16 cellular contexts compared by ENCODE assay signal in the genomic region with DNA sequence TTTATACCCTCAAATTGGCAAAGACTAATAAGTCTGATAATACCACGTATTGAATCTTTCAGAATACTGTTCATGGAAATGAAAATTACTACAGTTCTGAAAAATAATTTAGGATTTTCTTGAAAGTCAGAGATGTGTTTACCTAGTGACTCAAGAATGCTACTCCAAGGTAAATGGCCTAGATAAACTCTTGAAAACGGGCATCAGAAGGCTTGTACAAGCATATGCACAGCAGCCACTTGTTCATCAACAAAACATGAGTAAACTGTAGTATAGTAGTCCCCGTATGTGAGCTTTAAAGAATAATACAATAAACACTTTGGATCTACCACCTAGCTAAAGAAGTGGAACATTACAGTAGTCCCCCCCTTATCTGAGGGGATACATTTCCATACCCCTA.
"Had no signal": no experiment of that assay in that cellular context is flagged by ENCODE, and none has a peak within 500 bp of the region (broad histone marks: within the 10 kb centered on the region; RNA-seq: fewer than 3 reads in every experiment).

No MANE protein-coding gene starts in this region.

- DNase-seq: activated CD4-positive, alpha-beta T cell treated with anti-CD3 and anti-CD28 coated beads, Interleukin-2, amount 50 U/mL, for 48 hours; activated gamma-delta T cell; adrenal gland; cerebellar nuclear complex; cortex of kidney; esophagus squamous epithelium; pancreas; stimulated activated CD4-positive, alpha-beta T cell treated with anti-CD3 and anti-CD28 coated beads, Interleukin-4, amount 100 ng/mL, for 4 hours; testis had no signal

- H3K4me3 ChIP-seq: breast epithelium, esophagus squamous epithelium, pancreas, smooth muscle cell, testis had no signal

- H3K36me3 ChIP-seq: adrenal gland, breast epithelium, esophagus squamous epithelium, neutrophil, pancreas had no signal

- H3K27me3 ChIP-seq: adrenal gland, breast epithelium, esophagus squamous epithelium, neutrophil, pancreas, testis had no signal

- H3K9me3 ChIP-seq: adrenal gland, breast epithelium, esophagus squamous epithelium, neutrophil, pancreas, testis had no signal

- H3K27ac Mint-ChIP-seq: activated naive CD4-positive, alpha-beta T cell treated with anti-CD3 and anti-CD28 coated beads, Interleukin-2, amount 50 U/mL, for 24 hours; natural killer cell treated with Interleukin-12 subunit alpha and Interleukin-12 subunit beta and Interleukin-15 and Interleukin-18, amount 100 ng/mL, for 72 hours; stimulated activated memory B cell treated with anti-CD40 and anti-IgM and Interleukin-4, amounts not matched to agents 10 μg/mL and 1 μg/mL and 100 μg/mL, for 72 hours had no signal

- H3K9me3 Mint-ChIP-seq: activated naive CD4-positive, alpha-beta T cell treated with anti-CD3 and anti-CD28 coated beads, Interleukin-2, amount 50 U/mL, for 24 hours; natural killer cell treated with Interleukin-12 subunit alpha and Interleukin-12 subunit beta and Interleukin-15 and Interleukin-18, amount 100 ng/mL, for 72 hours; stimulated activated memory B cell treated with anti-CD40 and anti-IgM and Interleukin-4, amounts not matched to agents 10 μg/mL and 1 μg/mL and 100 μg/mL, for 72 hours had no signal

- H3K4me1 ChIP-seq: breast epithelium, testis had no signal

- H3K36me3 Mint-ChIP-seq: natural killer cell treated with Interleukin-12 subunit alpha and Interleukin-12 subunit beta and Interleukin-15 and Interleukin-18, amount 100 ng/mL, for 72 hours had no signal

- ATAC-seq: natural killer cell treated with Interleukin-12 subunit alpha and Interleukin-12 subunit beta and Interleukin-15 and Interleukin-18, amount 100 ng/mL, for 72 hours; pancreas; sciatic nerve; stimulated activated memory B cell treated with anti-CD40 and anti-IgM and Interleukin-4, amounts not matched to agents 10 μg/mL and 1 μg/mL and 100 μg/mL, for 72 hours had no signal

- H3K27ac ChIP-seq: breast epithelium, esophagus squamous epithelium, neutrophil, pancreas, testis had no signal
